ENCODE assay signal across 18 cellular contexts in genomic region chr10:122477436-122477835, GRCh38. TPM values are rescaled to one million over a fixed set of nuclear protein-coding genes. Genes with fewer than 3 reads are reported as not detected.
"Had no signal": no experiment of that assay in that cellular context is flagged by ENCODE, and none has a peak within 500 bp of the region (broad histone marks: within the 10 kb centered on the region; RNA-seq: fewer than 3 reads in every experiment).

No MANE protein-coding gene starts in this region.

- DNase-seq: activated B cell treated with CpG ODN at 0.5 μM for 24 hours; activated CD4-positive, alpha-beta T cell treated with anti-CD3 and anti-CD28 coated beads, Interleukin-2, amount 10 ng/mL, durations not matched to agents 7 days and 5 days; activated CD8-positive, alpha-beta memory T cell treated with anti-CD3 and anti-CD28 coated beads for 24 hours; activated naive CD4-positive, alpha-beta T cell treated with anti-CD3 and anti-CD28 coated beads for 36 hours; dermis blood vessel endothelial cell; endodermal cell; erythroblast; immature natural killer cell; left cardiac atrium; mammary epithelial cell; retina; T-helper 17 cell; upper lobe of left lung had no signal

- H3K36me3 Mint-ChIP-seq: immature natural killer cell; stimulated activated effector memory CD8-positive, alpha-beta T cell treated with anti-CD3 and anti-CD28 coated beads, Interleukin-12 subunit alpha, Interleukin-12 subunit beta, amount 100 ng/mL, for 72 hours had no signal

- H3K27ac Mint-ChIP-seq: activated B cell treated with CpG ODN at 0.5 μM for 24 hours; activated CD4-positive, alpha-beta T cell treated with anti-CD3 and anti-CD28 coated beads, Interleukin-2, amount 10 ng/mL, durations not matched to agents 7 days and 5 days; activated naive CD4-positive, alpha-beta T cell treated with anti-CD3 and anti-CD28 coated beads for 36 hours; activated T-helper 17 cell treated with anti-CD3 and anti-CD28 coated beads, Interleukin-2, amount 50 U/mL, for 72 hours; endodermal cell; immature natural killer cell; stimulated activated effector memory CD8-positive, alpha-beta T cell treated with anti-CD3 and anti-CD28 coated beads, Interleukin-12 subunit alpha, Interleukin-12 subunit beta, amount 100 ng/mL, for 72 hours; T-helper 17 cell had no signal

- H3K4me3 Mint-ChIP-seq: activated B cell treated with CpG ODN at 0.5 μM for 24 hours; activated CD4-positive, alpha-beta T cell treated with anti-CD3 and anti-CD28 coated beads, Interleukin-2, amount 10 ng/mL, durations not matched to agents 7 days and 5 days; activated naive CD4-positive, alpha-beta T cell treated with anti-CD3 and anti-CD28 coated beads for 36 hours; activated T-helper 17 cell treated with anti-CD3 and anti-CD28 coated beads, Interleukin-2, amount 50 U/mL, for 72 hours; endodermal cell; immature natural killer cell; stimulated activated effector memory CD8-positive, alpha-beta T cell treated with anti-CD3 and anti-CD28 coated beads, Interleukin-12 subunit alpha, Interleukin-12 subunit beta, amount 100 ng/mL, for 72 hours; T-helper 17 cell had no signal

- H3K27me3 ChIP-seq: pancreas, upper lobe of left lung had no signal

- H3K9me3 Mint-ChIP-seq: activated CD4-positive, alpha-beta T cell treated with anti-CD3 and anti-CD28 coated beads, Interleukin-2, amount 10 ng/mL, durations not matched to agents 7 days and 5 days; immature natural killer cell had no signal

- H3K9me3 ChIP-seq: pancreas, upper lobe of left lung had no signal

- H3K27ac ChIP-seq: pancreas, skin epidermis, upper lobe of left lung had no signal

- H3K4me3 ChIP-seq: pancreas, skin epidermis, upper lobe of left lung had no signal

- ATAC-seq: activated T-helper 17 cell treated with anti-CD3 and anti-CD28 coated beads, Interleukin-2, amount 50 U/mL, for 72 hours; left cardiac atrium; pancreas; stimulated activated effector memory CD8-positive, alpha-beta T cell treated with anti-CD3 and anti-CD28 coated beads, Interleukin-12 subunit alpha, Interleukin-12 subunit beta, amount 100 ng/mL, for 72 hours; T-helper 17 cell had no signal

- H3K36me3 ChIP-seq: pancreas, upper lobe of left lung had no signal

- H3K4me1 Mint-ChIP-seq: immature natural killer cell had no signal

RNA-seq across cellular contexts. Expression of gene HTRA1, which starts 16.1 kb away (rescaled TPM):
- total RNA-seq: activated B cell treated with CpG ODN at 0.5 μM for 24 hours; activated CD4-positive, alpha-beta T cell treated with anti-CD3 and anti-CD28 coated beads, Interleukin-2, amount 10 ng/mL, durations not matched to agents 7 days and 5 days; activated naive CD4-positive, alpha-beta T cell treated with anti-CD3 and anti-CD28 coated beads for 36 hours; activated T-helper 17 cell treated with anti-CD3 and anti-CD28 coated beads, Interleukin-2, amount 50 U/mL, for 72 hours had no signal

RNA-seq across cellular contexts. Expression of gene ARMS2, which starts 23.0 kb away (rescaled TPM):
- total RNA-seq: activated B cell treated with CpG ODN at 0.5 μM for 24 hours; activated CD4-positive, alpha-beta T cell treated with anti-CD3 and anti-CD28 coated beads, Interleukin-2, amount 10 ng/mL, durations not matched to agents 7 days and 5 days; activated naive CD4-positive, alpha-beta T cell treated with anti-CD3 and anti-CD28 coated beads for 36 hours; activated T-helper 17 cell treated with anti-CD3 and anti-CD28 coated beads, Interleukin-2, amount 50 U/mL, for 72 hours; dermis blood vessel endothelial cell; endodermal cell; left cardiac atrium; pancreas; T-helper 17 cell; upper lobe of left lung had no signal
- polyA plus RNA-seq: immature natural killer cell, mammary epithelial cell, neural cell, pancreas had no signal
